ENCODE assay signal across 6 cellular contexts in the genomic region with DNA sequence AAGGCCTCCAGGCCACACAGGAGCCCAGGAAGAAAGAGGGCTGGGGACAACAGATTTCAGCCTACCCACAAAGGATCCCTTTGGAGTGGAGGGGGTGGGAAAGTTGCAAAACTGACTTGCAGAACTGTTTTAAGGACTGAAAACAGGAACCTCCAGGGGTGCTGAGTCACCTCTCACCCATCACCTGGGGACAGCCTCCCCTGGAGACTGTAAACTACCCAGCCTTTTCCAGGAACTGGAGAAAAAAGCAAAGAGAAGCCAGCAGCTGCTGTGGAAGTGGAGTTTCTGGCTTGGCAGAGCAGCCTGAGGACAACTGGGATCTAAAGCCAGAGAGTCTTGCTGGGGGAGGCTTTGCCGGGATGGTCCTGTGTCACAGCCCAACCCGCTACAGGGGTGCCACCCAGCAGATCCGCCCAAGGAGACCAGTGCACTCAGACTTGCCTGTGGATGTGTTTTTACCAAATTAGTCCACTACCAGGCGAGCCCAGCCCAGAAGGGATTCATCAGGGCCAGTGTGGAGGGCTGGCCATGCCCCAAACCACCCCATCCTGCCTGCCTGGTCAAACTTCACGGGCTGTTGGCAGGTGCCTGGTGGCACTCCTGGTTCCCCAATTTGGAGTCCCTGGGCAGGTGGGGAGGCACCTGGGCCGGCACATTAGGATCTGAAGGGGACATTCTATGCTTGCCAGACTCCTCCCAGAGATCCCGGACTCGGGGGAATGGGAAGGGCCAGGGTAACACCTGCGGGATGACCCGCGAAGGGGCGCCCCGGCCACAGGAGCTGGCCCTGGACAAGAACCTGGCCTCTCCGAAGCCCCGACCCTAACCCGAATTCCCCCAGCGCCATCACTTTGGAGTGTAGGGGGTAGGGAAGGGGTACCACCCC. TPM values are rescaled to one million over a fixed set of nuclear protein-coding genes. Genes with fewer than 3 reads are reported as not detected.
DNase-seq lines count a peak whose midpoint lies in the region; ATAC-seq and TF ChIP-seq lines count a peak whose summit lies in the region.

No MANE protein-coding gene starts in this region.

- TF ChIP-seq CTCF in ascending aorta (IDR thresholded peaks at IDR 0.05), result no peak

- peak overlapping the region; percentile 78 to 81 for H3K27ac ChIP-seq in ascending aorta

- intact Hi-C loops in ascending aorta (cut with DNase I), result loop anchor here (2.0 kb wide), 2 partner anchors 13 to 17 kb away; a partner anchor contains a TSS

- H3K27me3 ChIP-seq in ascending aorta, result no peaks in the 10 kb centered on the region

- no peaks in the 10 kb centered on the region for H3K9me3 ChIP-seq in ascending aorta

- DNase-seq in HT-29 (ENCODE audit: low spot score) (peak; percentile 23), ascending aorta (ENCODE audit: low spot score in 2 of 2) (no peak), myocyte (ENCODE audit: low read depth) (peak; percentile 70), NCI-H187 treated with DMSO at 0.1 percent for 48 hours (lab: John Stamatoyannopoulos, UW) (no peak)

- peaks cover 10 to 11% of the 10 kb centered on the region in 2 donors for H3K4me1 ChIP-seq in ascending aorta

- ATAC-seq in HG03196 (IDR thresholded peaks at IDR 0.05; ENCODE audit: unreplicated experiment) (no peak), HG02870 (IDR thresholded peaks at IDR 0.05; ENCODE audit: unreplicated experiment) (no peak)

- peak overlapping the region; percentile 70 to 92 for H3K4me3 ChIP-seq in ascending aorta

- H3K36me3 ChIP-seq in ascending aorta, result peaks cover 36 to 38% of the 10 kb centered on the region in 2 donors

RNA-seq across cellular contexts. Expression of a gene that starts 0.8 kb away (rescaled TPM):
- 31.7 and 35.7 TPM in 2 replicates for total RNA-seq in HT-29 (2014; rRNA removed; shearing (Covaris generic))
- total RNA-seq in ascending aorta, result 32.9 TPM
- 23.2 and 26.8 TPM in 2 replicates for total RNA-seq in myocyte
- polyA plus RNA-seq in myocyte (2012), result 31.7 TPM

RNA-seq across cellular contexts. Expression of a gene that starts 12.3 kb away (rescaled TPM):
- total RNA-seq in HT-29 (2014; rRNA removed; shearing (Covaris generic)), result not detected in 2 replicates
- total RNA-seq in ascending aorta (not detected), myocyte (4.0 and 5.8 TPM in 2 replicates)
- polyA plus RNA-seq in myocyte (2012), result 0.18 TPM

RNA-seq across cellular contexts. Expression of a gene that starts 17.2 kb away (rescaled TPM):
- total RNA-seq in HT-29 (2014; rRNA removed; shearing (Covaris generic)), result 415 and 426 TPM in 2 replicates
- total RNA-seq in ascending aorta (68.2 TPM), myocyte (206 and 226 TPM in 2 replicates)
- 214 TPM for polyA plus RNA-seq in myocyte (2012)

RNA-seq across cellular contexts. Expression of a gene that starts 22.5 kb away (rescaled TPM):
- 4,154 and 4,232 TPM in 2 replicates for total RNA-seq in HT-29 (2014; rRNA removed; shearing (Covaris generic))
- total RNA-seq in ascending aorta (2,866 TPM), myocyte (1,943 and 2,126 TPM in 2 replicates)
- 2,796 TPM for polyA plus RNA-seq in myocyte (2012)

RNA-seq across cellular contexts. Expression of a gene that starts 24.0 kb away (rescaled TPM):
- total RNA-seq in HT-29 (2014; rRNA removed; shearing (Covaris generic)), result not detected in 2 replicates
- not detected for total RNA-seq in ascending aorta
- not detected in 2 replicates for total RNA-seq in myocyte
- not detected for polyA plus RNA-seq in myocyte (2012)

Comparison
In these comparisons a context has a peak if more than half of its experiments do, and no peak if none do; other contexts are left out.
1. DNase-seq: peak in HT-29 (single experiment) and myocyte (single experiment); none in ascending aorta (0 of 2) and NCI-H187 treated with DMSO at 0.1 percent for 48 hours (single experiment).